In genomic region chr12:20314325-20314724, GRCh38 we compare ENCODE assay signal across 1 cellular context.
TF ChIP-seq lines count a peak whose summit lies in the region.

No MANE protein-coding gene starts in this region.

TF ChIP-seq in GM23338, 12 proteins besides CTCF, POLR2A, EP300 and RAD21:
- TF ChIP-seq EZH2 (IDR thresholded peaks at IDR 0.05; ENCODE audit: low read depth, unreplicated experiment) (no peak), NANOG (IDR thresholded peaks at IDR 0.05; ENCODE audit: borderline replicate concordance) (no peak), REST (IDR thresholded peaks at IDR 0.05; ENCODE audit: unreplicated experiment) (no peak), JUNB (IDR thresholded peaks at IDR 0.05; ENCODE audit: unreplicated experiment) (no peak), ZNF114 (CRISPR knock-in tag; IDR thresholded peaks at IDR 0.05) (no peak), CREB1 (CRISPR knock-in tag; IDR thresholded peaks at IDR 0.05; ENCODE audit: low read depth) (no peak), ETS1 (IDR thresholded peaks at IDR 0.05) (no peak), ZNF462 (CRISPR knock-in tag; IDR thresholded peaks at IDR 0.05) (no peak), STAT1 (IDR thresholded peaks at IDR 0.05; ENCODE audit: unreplicated experiment) (no peak), ZNF331 (CRISPR knock-in tag; IDR thresholded peaks at IDR 0.05; ENCODE audit: low read depth) (no peak), EZH2phosphoT487 (IDR thresholded peaks at IDR 0.05; ENCODE audit: unreplicated experiment) (no peak), POLR2AphosphoS5 (IDR thresholded peaks at IDR 0.05; ENCODE audit: low read depth) (no peak)
